ENCODE assay signal across 7 cellular contexts in the genomic region with DNA sequence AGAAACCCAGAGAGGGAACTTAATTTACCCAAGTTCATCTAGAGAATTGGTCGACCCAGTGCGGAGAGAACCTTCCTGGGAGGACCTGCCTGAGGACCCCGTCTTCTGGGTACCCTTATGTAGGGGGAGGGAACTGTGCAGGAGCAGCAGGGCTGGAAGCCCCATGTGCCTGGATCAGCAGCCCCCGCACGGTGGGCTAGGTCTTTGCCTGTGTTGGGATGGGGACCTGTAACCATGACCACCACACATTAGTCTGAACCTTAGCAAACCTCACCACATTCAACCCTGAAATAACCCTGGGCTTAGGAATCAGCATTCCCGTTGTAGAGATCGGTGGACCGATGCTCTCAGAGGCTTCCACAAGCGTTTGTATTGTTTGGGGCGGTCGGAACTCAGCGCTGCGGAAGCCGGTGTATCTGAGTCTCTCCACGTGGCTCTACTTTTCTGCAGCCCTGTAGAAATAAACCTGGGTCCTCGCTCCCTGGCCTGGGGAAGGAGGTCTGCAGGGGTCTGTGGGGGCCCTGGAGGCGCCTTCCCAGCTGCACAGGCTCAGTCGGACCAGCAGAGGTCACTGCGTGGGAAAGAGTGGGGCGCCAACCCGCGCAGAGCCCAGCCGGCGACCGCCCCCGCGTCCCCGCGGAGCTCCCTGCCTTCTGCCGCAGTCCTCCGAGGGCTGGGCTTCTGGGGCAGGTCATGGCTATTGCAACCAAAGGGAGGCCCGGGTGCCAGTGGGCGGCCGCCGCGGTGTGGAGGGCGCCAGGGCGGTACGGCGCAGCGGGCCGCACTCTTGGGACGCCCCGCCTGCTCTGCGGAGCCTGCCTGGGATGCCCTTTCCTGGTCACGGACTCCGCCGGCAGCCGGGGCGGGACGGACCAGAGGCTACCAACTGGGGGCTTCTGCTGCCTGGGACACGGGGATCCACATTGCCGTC. TPM values are rescaled to one million over a fixed set of nuclear protein-coding genes. Genes with fewer than 3 reads are reported as not detected.
DNase-seq lines count a peak whose midpoint lies in the region; ATAC-seq, FAIRE-seq and TF ChIP-seq lines count a peak whose summit lies in the region.

No MANE protein-coding gene starts in this region.

- peak overlapping the region; percentile 16 for H2AFZ ChIP-seq in astrocyte (ENCODE audit: low read depth, low read length)

- CTCF ChIA-PET in T-cell (lab: Charles Lee): interaction anchor here (0.5 to 2.2 kb wide), 13 partner anchors 18 to 409 kb away, joined by 3 to 16 read pairs (median 4); no protein-coding TSS in a partner anchor

- WGBS in iPS DF 6.9 (ENCODE audit: insufficient coverage, insufficient read length): no CpG with 5 or more reads among the region's 53 CpGs
- 7 to 10% (median 9%) methylated on average over 47 to 53 of the region's 53 CpGs for WGBS in small intestine, 3 donors

- peak; percentile 86 to 97 (median 91) for ATAC-seq in T-cell (replicated peaks in 1 of 4)

- H3K9me3 ChIP-seq in astrocyte (ENCODE audit: insufficient read depth, low read depth, low read length): no peaks in the 10 kb centered on the region
- H3K9me3 ChIP-seq in iPS DF 6.9 (ENCODE audit: control insufficient read depth, insufficient read depth, low read length): no peaks in the 10 kb centered on the region
- no peaks in the 10 kb centered on the region for H3K9me3 ChIP-seq in small intestine (ENCODE audit: control insufficient read depth, low read depth)

- H3K9me3 Mint-ChIP-seq in T-cell: no peaks in the 10 kb centered on the region
- peaks cover 3% of the 10 kb centered on the region for H3K9me3 Mint-ChIP-seq in astrocyte (ENCODE audit: unreplicated experiment)

- DNase-seq in GM19238 (ENCODE audit: insufficient read length, low spot score): peak; percentile 54
- peak in 33 of 34 experiments; percentile 13 to 60 (median 40) for DNase-seq in T-cell
- DNase-seq in astrocyte (ENCODE audit: low read depth): no peak
- DNase-seq in iPS DF 6.9 (ENCODE audit: low read depth, low spot score): peak; percentile 25
- DNase-seq in small intestine: peak; percentile 13
- no peak for DNase-seq in NCI-H1694 treated with DMSO at 0.1 percent for 48 hours (lab: John Stamatoyannopoulos, UW)
- no peak for DNase-seq in mesenteric fat pad (ENCODE audit: low spot score)

- H3K4me3 Mint-ChIP-seq in T-cell (peak overlapping the region in 1 of 3 donors; percentile 62), astrocyte (ENCODE audit: unreplicated experiment) (no peak overlapping the region)

- H3K4me1 ChIP-seq in astrocyte (ENCODE audit: insufficient read depth, low read length) (peaks cover 3% of the 10 kb centered on the region), iPS DF 6.9 (ENCODE audit: control insufficient read depth, insufficient read depth, low read length) (peaks cover 1% of the 10 kb centered on the region; the same call in 1 of the 2 replicates), small intestine (ENCODE audit: control insufficient read depth in 2 of 2, insufficient read depth in 1 of 2, low read depth in 1 of 2, low read length in 1 of 2) (no peaks in the 10 kb centered on the region)

- no peaks in the 10 kb centered on the region for H4K20me1 ChIP-seq in astrocyte (ENCODE audit: insufficient read depth, low read length)

- POLR2A ChIA-PET in T-cell (lab: Charles Lee): no interaction called here

- H3K4me3 ChIP-seq in astrocyte (ENCODE audit: insufficient read depth, low read depth, low read length) (no peak overlapping the region), iPS DF 6.9 (ENCODE audit: low read length) (peak overlapping the region; percentile 44; the same call in 1 of the 2 replicates), small intestine (ENCODE audit: low read depth in 1 of 2, low read length in 2 of 2) (peak overlapping the region in 1 of 2 donors; percentile 32)

- no peaks in the 10 kb centered on the region for H3K79me2 ChIP-seq in astrocyte (ENCODE audit: insufficient read depth, low read length)

- H3K4me2 ChIP-seq in astrocyte (ENCODE audit: low read length): peak overlapping the region; percentile 68

- no peak overlapping the region for H3K9ac ChIP-seq in astrocyte (ENCODE audit: low read length)

- H3K4me1 Mint-ChIP-seq in T-cell (peaks cover 4 to 6% (median 5%) of the 10 kb centered on the region in 3 donors), astrocyte (ENCODE audit: low read depth, unreplicated experiment) (peaks cover 7% of the 10 kb centered on the region)

- peaks cover 53 to 69% of the 10 kb centered on the region in 2 donors for H3K27me3 Mint-ChIP-seq in T-cell
- peaks cover 80% of the 10 kb centered on the region for H3K27me3 Mint-ChIP-seq in astrocyte (ENCODE audit: low read depth, unreplicated experiment)

- peaks cover 29% of the 10 kb centered on the region for H3K27me3 ChIP-seq in astrocyte (ENCODE audit: insufficient read depth, low read length)
- H3K27me3 ChIP-seq in iPS DF 6.9 (ENCODE audit: control insufficient read depth, insufficient read depth, low read length): peaks cover 13% of the 10 kb centered on the region; the same call in 1 of the 2 replicates
- peaks cover 7 to 22% of the 10 kb centered on the region in 2 donors for H3K27me3 ChIP-seq in small intestine (ENCODE audit: control insufficient read depth in 2 of 2, insufficient read depth in 2 of 2, low read length in 2 of 2)

- H3K36me3 Mint-ChIP-seq in T-cell (no peaks in the 10 kb centered on the region), astrocyte (ENCODE audit: low read depth, unreplicated experiment) (peaks cover 2% of the 10 kb centered on the region)

- no peak for TF ChIP-seq CTCF in astrocyte (IDR thresholded peaks at IDR 0.05; ENCODE audit: insufficient read depth, low read depth, low read length)

- H3K36me3 ChIP-seq in astrocyte (ENCODE audit: insufficient read depth, low read length) (no peaks in the 10 kb centered on the region), iPS DF 6.9 (ENCODE audit: control insufficient read depth, insufficient read depth, low read length) (no peaks in the 10 kb centered on the region), small intestine (ENCODE audit: control insufficient read depth in 2 of 2, insufficient read depth in 2 of 2, low read length in 2 of 2) (no peaks in the 10 kb centered on the region)

- H3K27ac Mint-ChIP-seq in T-cell (no peak overlapping the region), astrocyte (ENCODE audit: unreplicated experiment) (no peak overlapping the region)

- FAIRE-seq in astrocyte (lab: Jason Lieb, UNC) (no peak), small intestine (lab: Jason Lieb, UNC) (no peak)

- H3K27ac ChIP-seq in astrocyte (ENCODE audit: low read depth, low read length) (no peak overlapping the region), iPS DF 6.9 (ENCODE audit: low read length) (no peak overlapping the region), small intestine (ENCODE audit: low read depth in 1 of 2, low read length in 1 of 2) (no peak overlapping the region)

RNA-seq across cellular contexts. Expression of gene KCNA10, which starts 36.2 kb away (rescaled TPM):
- total RNA-seq in T-cell (not detected), astrocyte (not detected in 2 replicates), mesenteric fat pad (not detected)
- not detected for polyA plus RNA-seq in small intestine

RNA-seq across cellular contexts. Expression of gene KCNA2, which starts 51.0 kb away (rescaled TPM):
- 1 to 10 TPM in 2 of 5 donors, under 1 TPM in 3; 0.46 to 2.7 (median 0.93) TPM for total RNA-seq in T-cell
- 0.57 and 1.0 TPM in 2 replicates for total RNA-seq in astrocyte
- polyA plus RNA-seq in small intestine: under 1 TPM in 1 of 3 donors, not detected in 2; 0.28 TPM
- total RNA-seq in mesenteric fat pad: 1.5 TPM

Comparison
In these comparisons a context has a peak if more than half of its experiments do, and no peak if none do; other contexts are left out.
1. DNase-seq: peak in GM19238 (single experiment), T-cell (33 of 34), iPS DF 6.9 (single experiment) and small intestine (single experiment); none in astrocyte (single experiment), NCI-H1694 treated with DMSO at 0.1 percent for 48 hours (single experiment) and mesenteric fat pad (single experiment).